1 cellular context compared by ENCODE assay signal in the genomic region with DNA sequence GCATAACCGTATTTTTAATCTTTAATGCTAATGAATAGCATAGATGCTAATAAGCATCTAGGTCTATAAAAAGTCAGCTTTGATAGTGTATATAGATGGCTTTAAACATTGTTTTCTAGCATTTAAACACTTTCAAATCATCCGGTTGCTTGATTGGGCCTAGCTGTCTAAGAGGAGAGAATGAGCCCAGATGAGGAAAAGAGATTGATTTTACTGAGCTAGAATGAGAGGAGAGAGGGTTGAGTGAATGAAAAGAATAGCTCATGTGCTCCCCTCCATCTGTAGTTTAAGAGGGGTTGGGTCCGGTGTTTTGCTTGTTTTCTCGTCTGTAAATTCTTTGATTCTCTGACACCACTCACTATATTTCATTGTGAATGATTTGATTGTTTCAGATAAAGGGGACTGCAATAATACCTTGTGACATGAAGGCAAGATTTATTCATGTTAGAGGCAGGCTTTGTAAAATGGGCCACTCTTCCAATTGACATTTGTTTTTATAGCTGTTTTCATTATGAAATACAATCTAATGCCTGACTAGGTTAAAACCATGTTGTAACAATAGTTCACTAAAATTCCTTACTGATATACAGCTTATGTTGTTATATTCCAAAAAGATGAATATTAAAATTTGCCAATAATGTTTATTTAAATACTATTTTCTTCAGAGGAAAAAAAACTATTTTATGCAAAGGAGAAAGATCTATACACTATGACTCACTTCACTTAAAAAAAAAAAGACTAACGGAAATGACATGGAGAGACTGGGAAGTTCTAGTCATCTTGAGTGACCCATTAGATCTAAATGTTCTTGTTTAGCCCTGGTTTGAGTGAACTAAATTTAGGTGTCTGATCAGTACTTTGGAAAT.
TF ChIP-seq lines count a peak whose summit lies in the region.

No MANE protein-coding gene starts in this region.

TF ChIP-seq in HepG2, 621 proteins besides CTCF, POLR2A, EP300 and RAD21 (continued from another document):
- no peak for TF ChIP-seq TFE3 (CRISPR knock-in tag; IDR thresholded peaks at IDR 0.05)
- no peak for TF ChIP-seq ZNF343 (CRISPR knock-in tag; IDR thresholded peaks at IDR 0.05)
- no peak for TF ChIP-seq MED13 (CRISPR knock-in tag; IDR thresholded peaks at IDR 0.05)
- TF ChIP-seq ZBTB21 (CRISPR knock-in tag; IDR thresholded peaks at IDR 0.05) = no peak
- TF ChIP-seq ZNF383 (CRISPR knock-in tag; IDR thresholded peaks at IDR 0.05; ENCODE audit: borderline replicate concordance) = no peak
- TF ChIP-seq, protein P1, sequence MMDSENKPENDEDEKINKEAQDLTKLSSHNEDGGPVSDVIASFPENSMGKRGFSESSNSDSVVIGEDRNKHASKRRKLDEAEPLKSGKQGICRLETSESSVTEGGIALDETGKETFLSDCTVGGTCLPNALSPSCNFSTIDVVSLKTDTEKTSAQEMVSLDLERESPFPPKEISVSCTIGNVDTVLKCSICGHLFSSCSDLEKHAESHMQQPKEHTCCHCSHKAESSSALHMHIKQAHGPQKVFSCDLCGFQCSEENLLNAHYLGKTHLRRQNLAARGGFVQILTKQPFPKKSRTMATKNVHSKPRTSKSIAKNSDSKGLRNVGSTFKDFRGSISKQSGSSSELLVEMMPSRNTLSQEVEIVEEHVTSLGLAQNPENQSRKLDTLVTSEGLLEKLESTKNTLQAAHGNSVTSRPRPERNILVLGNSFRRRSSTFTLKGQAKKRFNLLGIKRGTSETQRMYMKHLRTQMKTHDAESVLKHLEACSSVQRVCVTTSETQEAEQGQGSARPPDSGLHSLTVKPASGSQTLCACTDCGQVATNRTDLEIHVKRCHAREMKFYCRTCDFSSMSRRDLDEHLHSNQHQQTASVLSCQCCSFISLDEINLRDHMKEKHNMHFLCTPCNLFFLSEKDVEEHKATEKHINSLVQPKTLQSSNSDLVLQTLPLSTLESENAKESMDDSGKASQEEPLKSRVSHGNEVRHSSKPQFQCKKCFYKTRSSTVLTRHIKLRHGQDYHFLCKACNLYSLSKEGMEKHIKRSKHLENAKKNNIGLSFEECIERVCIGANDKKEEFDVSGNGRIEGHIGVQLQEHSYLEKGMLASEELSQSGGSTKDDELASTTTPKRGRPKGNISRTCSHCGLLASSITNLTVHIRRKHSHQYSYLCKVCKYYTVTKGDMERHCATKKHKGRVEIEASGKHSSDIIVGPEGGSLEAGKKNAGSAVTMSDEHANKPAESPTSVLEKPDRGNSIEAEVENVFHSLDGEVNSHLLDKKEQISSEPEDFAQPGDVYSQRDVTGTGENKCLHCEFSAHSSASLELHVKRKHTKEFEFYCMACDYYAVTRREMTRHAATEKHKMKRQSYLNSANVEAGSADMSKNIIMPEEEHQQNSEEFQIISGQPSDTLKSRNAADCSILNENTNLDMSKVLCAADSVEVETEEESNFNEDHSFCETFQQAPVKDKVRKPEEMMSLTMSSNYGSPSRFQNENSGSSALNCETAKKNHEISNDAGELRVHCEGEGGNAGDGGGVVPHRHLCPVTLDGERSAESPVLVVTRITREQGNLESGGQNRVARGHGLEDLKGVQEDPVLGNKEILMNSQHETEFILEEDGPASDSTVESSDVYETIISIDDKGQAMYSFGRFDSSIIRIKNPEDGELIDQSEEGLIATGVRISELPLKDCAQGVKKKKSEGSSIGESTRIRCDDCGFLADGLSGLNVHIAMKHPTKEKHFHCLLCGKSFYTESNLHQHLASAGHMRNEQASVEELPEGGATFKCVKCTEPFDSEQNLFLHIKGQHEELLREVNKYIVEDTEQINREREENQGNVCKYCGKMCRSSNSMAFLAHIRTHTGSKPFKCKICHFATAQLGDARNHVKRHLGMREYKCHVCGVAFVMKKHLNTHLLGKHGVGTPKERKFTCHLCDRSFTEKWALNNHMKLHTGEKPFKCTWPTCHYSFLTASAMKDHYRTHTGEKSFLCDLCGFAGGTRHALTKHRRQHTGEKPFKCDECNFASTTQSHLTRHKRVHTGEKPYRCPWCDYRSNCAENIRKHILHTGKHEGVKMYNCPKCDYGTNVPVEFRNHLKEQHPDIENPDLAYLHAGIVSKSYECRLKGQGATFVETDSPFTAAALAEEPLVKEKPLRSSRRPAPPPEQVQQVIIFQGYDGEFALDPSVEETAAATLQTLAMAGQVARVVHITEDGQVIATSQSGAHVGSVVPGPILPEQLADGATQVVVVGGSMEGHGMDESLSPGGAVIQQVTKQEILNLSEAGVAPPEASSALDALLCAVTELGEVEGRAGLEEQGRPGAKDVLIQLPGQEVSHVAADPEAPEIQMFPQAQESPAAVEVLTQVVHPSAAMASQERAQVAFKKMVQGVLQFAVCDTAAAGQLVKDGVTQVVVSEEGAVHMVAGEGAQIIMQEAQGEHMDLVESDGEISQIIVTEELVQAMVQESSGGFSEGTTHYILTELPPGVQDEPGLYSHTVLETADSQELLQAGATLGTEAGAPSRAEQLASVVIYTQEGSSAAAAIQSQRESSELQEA (CRISPR knock-in tag; IDR thresholded peaks at IDR 0.05; ENCODE audit: not compliant biosample characterization) = no peak
- no peak for TF ChIP-seq AKAP8 (CRISPR knock-in tag; IDR thresholded peaks at IDR 0.05)
- TF ChIP-seq, protein P2, sequence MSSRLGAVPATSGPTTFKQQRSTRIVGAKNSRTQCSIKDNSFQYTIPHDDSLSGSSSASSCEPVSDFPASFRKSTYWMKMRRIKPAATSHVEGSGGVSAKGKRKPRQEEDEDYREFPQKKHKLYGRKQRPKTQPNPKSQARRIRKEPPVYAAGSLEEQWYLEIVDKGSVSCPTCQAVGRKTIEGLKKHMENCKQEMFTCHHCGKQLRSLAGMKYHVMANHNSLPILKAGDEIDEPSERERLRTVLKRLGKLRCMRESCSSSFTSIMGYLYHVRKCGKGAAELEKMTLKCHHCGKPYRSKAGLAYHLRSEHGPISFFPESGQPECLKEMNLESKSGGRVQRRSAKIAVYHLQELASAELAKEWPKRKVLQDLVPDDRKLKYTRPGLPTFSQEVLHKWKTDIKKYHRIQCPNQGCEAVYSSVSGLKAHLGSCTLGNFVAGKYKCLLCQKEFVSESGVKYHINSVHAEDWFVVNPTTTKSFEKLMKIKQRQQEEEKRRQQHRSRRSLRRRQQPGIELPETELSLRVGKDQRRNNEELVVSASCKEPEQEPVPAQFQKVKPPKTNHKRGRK (CRISPR knock-in tag; IDR thresholded peaks at IDR 0.05) = no peak
- no peak for TF ChIP-seq SNAPC5 (CRISPR knock-in tag; IDR thresholded peaks at IDR 0.05; ENCODE audit: borderline replicate concordance)
